ENCODE assay signal across 9 cellular contexts in genomic region chr3:138941259-138941885, GRCh38. TPM values are rescaled to one million over a fixed set of nuclear protein-coding genes. Genes with fewer than 3 reads are reported as not detected.
DNase-seq lines count a peak whose midpoint lies in the region; FAIRE-seq and TF ChIP-seq lines count a peak whose summit lies in the region.
"Had no signal": no experiment of that assay in that cellular context is flagged by ENCODE, and none has a peak within 500 bp of the region (broad histone marks: within the 10 kb centered on the region; RNA-seq: fewer than 3 reads in every experiment).

No MANE protein-coding gene starts in this region.

- H3K27ac Mint-ChIP-seq in H9, result no peak overlapping the region
- H3K27ac Mint-ChIP-seq in activated T-helper 1 cell treated with anti-CD3 and anti-CD28 coated beads, Interleukin-12 subunit alpha, Interleukin-12 subunit beta, Interleukin-2, Interleukin-4 antibody, amounts not matched to agents 30 ng/mL and 10 ng/mL and 1 ng/mL, durations not matched to agents 14 hours and 24 hours and 36 hours, result no peak overlapping the region

- H3K14ac ChIP-seq in H9 (ENCODE audit: insufficient read depth, low read length), result no peak overlapping the region

- TF ChIP-seq CTCF in H9 (conservative IDR thresholded peaks at IDR 0.05) (peak; percentile 91), SU-DHL-6 (IDR thresholded peaks at IDR 0.05; ENCODE audit: insufficient read depth, low read length, poor library complexity, severe bottlenecking) (peak; percentile 32), keratinocyte (optimal IDR thresholded peaks at IDR 0.05 in 1 of 3, IDR thresholded peaks at IDR 0.05 in 1 of 3, conservative IDR thresholded peaks at IDR 0.05 in 1 of 3; ENCODE audit: extremely low read depth in 1 of 3, insufficient read depth in 2 of 3, low read length in 3 of 3) (peak; percentile 32 to 67 (median 60))

- H4K20me1 ChIP-seq in H9 (ENCODE audit: control insufficient read depth, insufficient read depth, insufficient read length) (no peaks in the 10 kb centered on the region), SU-DHL-6 (ENCODE audit: low read depth, low read length) (no peaks in the 10 kb centered on the region), keratinocyte (ENCODE audit: control insufficient read depth, extremely low read depth, insufficient read depth, low read length) (peaks cover 3% of the 10 kb centered on the region)

- peaks cover 3% of the 10 kb centered on the region for H3K9me1 ChIP-seq in keratinocyte (ENCODE audit: control insufficient read depth, extremely low read depth, insufficient read depth, low read length)

- no peak for FAIRE-seq in keratinocyte (lab: Jason Lieb, UNC)

- H3K9me3 Mint-ChIP-seq in H9, result peaks cover 4 to 11% of the 10 kb centered on the region in 2 experiments; a peak in 4 of 5 replicates
- no peaks in the 10 kb centered on the region for H3K9me3 Mint-ChIP-seq in activated T-helper 1 cell treated with anti-CD3 and anti-CD28 coated beads, Interleukin-12 subunit alpha, Interleukin-12 subunit beta, Interleukin-2, Interleukin-4 antibody, amounts not matched to agents 30 ng/mL and 10 ng/mL and 1 ng/mL, durations not matched to agents 14 hours and 24 hours and 36 hours

- H3K27ac ChIP-seq in H9 (ENCODE audit: insufficient read length, low read depth, low read length) (no peak overlapping the region), SU-DHL-6 (ENCODE audit: low read depth, low read length) (no peak overlapping the region), keratinocyte (ENCODE audit: control insufficient read depth, insufficient read depth, low read length) (no peak overlapping the region)
- H3K27ac ChIP-seq: SK-N-MC had no signal

- peaks cover 99% of the 10 kb centered on the region for H3K27me3 Mint-ChIP-seq in H9 (ENCODE audit: low read depth)
- H3K27me3 Mint-ChIP-seq in activated T-helper 1 cell treated with anti-CD3 and anti-CD28 coated beads, Interleukin-12 subunit alpha, Interleukin-12 subunit beta, Interleukin-2, Interleukin-4 antibody, amounts not matched to agents 30 ng/mL and 10 ng/mL and 1 ng/mL, durations not matched to agents 14 hours and 24 hours and 36 hours (ENCODE audit: insufficient read depth), result peaks cover 83% of the 10 kb centered on the region

- H2AK5ac ChIP-seq in H9 (ENCODE audit: insufficient read length, low read length), result no peak overlapping the region

- H4K8ac ChIP-seq in H9 (replicated peaks; ENCODE audit: insufficient read length, low read depth, low read length), result no peak overlapping the region

- H3F3A ChIP-seq in SU-DHL-6 (ENCODE audit: insufficient read depth), result no peaks in the 10 kb centered on the region

- no peak overlapping the region for H2BK5ac ChIP-seq in H9 (ENCODE audit: insufficient read length, low read length)

- no CpG with 5 or more reads among the region's 7 CpGs for WGBS in H9 (ENCODE audit: extremely low coverage, insufficient read length, low lambda C conversion rate)

- no peak overlapping the region for H4K91ac ChIP-seq in H9 (ENCODE audit: insufficient read length, low read depth, low read length)

- H2BK120ac ChIP-seq in H9 (ENCODE audit: low read depth, low read length, poor library complexity, severe bottlenecking), result no peak overlapping the region

- peaks cover 20% of the 10 kb centered on the region for H3K23me2 ChIP-seq in H9 (ENCODE audit: insufficient read length, low read depth, low read length, poor library complexity, severe bottlenecking)

- H2BK15ac ChIP-seq in H9 (ENCODE audit: low read depth, low read length), result no peak overlapping the region; the same call in 1 of the 2 replicates

- H3K79me2 ChIP-seq in H9 (ENCODE audit: insufficient read depth, low read length) (no peaks in the 10 kb centered on the region), SU-DHL-6 (ENCODE audit: insufficient read depth, low read length) (no peaks in the 10 kb centered on the region), keratinocyte (ENCODE audit: control insufficient read depth, insufficient read depth, low read length) (no peaks in the 10 kb centered on the region)

- dilution Hi-C loops in keratinocyte (cut with MboI; ENCODE audit: extremely low pct_ligation_motif_present, low sequenced_read_pairs), result loop anchor here (25.0 kb wide), 1 partner anchor 371 kb away; no protein-coding TSS in a partner anchor

- H3K4ac ChIP-seq in H9 (ENCODE audit: low read depth, low read length), result no peak overlapping the region

- H3K4me3 ChIP-seq in SU-DHL-6 (ENCODE audit: insufficient read depth, low read length, poor library complexity, severe bottlenecking), result no peak overlapping the region
- H3K4me3 ChIP-seq in keratinocyte (ENCODE audit: control insufficient read depth in 2 of 3, extremely low read depth in 1 of 3, insufficient read depth in 2 of 3, low read depth in 1 of 3, low read length in 3 of 3), result no peak overlapping the region
- H3K4me3 ChIP-seq: SK-N-MC had no signal

- no peak overlapping the region for H3K4me2 ChIP-seq in H9 (ENCODE audit: insufficient read depth, insufficient read length, low read length)
- no peak overlapping the region for H3K4me2 ChIP-seq in SU-DHL-6 (ENCODE audit: low read depth, low read length, poor library complexity, severe bottlenecking)
- H3K4me2 ChIP-seq in keratinocyte (ENCODE audit: control insufficient read depth, extremely low read depth, insufficient read depth, low read depth, low read length), result no peak overlapping the region

- H3K23ac ChIP-seq in H9 (ENCODE audit: insufficient read length, low read depth, low read length), result no peak overlapping the region

- H3K4me3 Mint-ChIP-seq in H9, result no peak overlapping the region
- H3K4me3 Mint-ChIP-seq in activated T-helper 1 cell treated with anti-CD3 and anti-CD28 coated beads, Interleukin-12 subunit alpha, Interleukin-12 subunit beta, Interleukin-2, Interleukin-4 antibody, amounts not matched to agents 30 ng/mL and 10 ng/mL and 1 ng/mL, durations not matched to agents 14 hours and 24 hours and 36 hours, result no peak overlapping the region

- H3K18ac ChIP-seq in H9 (ENCODE audit: insufficient read length, low read depth, low read length), result no peak overlapping the region

- no peak overlapping the region for H2AFZ ChIP-seq in H9 (ENCODE audit: low read length)
- no peak overlapping the region for H2AFZ ChIP-seq in SU-DHL-6 (ENCODE audit: low read depth, low read length, severe bottlenecking)
- no peak overlapping the region for H2AFZ ChIP-seq in keratinocyte (ENCODE audit: control insufficient read depth, low read length)

- intact Hi-C loops in activated T-helper 1 cell treated with anti-CD3 and anti-CD28 coated beads, Interleukin-12 subunit alpha, Interleukin-12 subunit beta, Interleukin-2, Interleukin-4 antibody, amounts not matched to agents 30 ng/mL and 10 ng/mL and 1 ng/mL, durations not matched to agents 14 hours and 24 hours and 36 hours (cut with micrococcal nuclease), result loop anchor here (1.0 kb wide), 1 partner anchor 388 kb away; no protein-coding TSS in a partner anchor

- no peak overlapping the region for H2BK20ac ChIP-seq in H9 (ENCODE audit: low read depth, low read length, poor library complexity, severe bottlenecking)

- H3K36me3 Mint-ChIP-seq in H9 (ENCODE audit: insufficient read depth in 1 of 3, low read depth in 3 of 3), result no peaks in the 10 kb centered on the region; a peak in 2 of 7 replicates
- H3K36me3 Mint-ChIP-seq in activated T-helper 1 cell treated with anti-CD3 and anti-CD28 coated beads, Interleukin-12 subunit alpha, Interleukin-12 subunit beta, Interleukin-2, Interleukin-4 antibody, amounts not matched to agents 30 ng/mL and 10 ng/mL and 1 ng/mL, durations not matched to agents 14 hours and 24 hours and 36 hours (ENCODE audit: low read depth), result no peaks in the 10 kb centered on the region

- no peaks in the 10 kb centered on the region for H3K79me1 ChIP-seq in H9 (ENCODE audit: insufficient read depth, low read depth, low read length, poor library complexity, severe bottlenecking)

- no peak overlapping the region for H2BK12ac ChIP-seq in H9 (ENCODE audit: insufficient read length, low read depth, low read length)

- H3T11ph ChIP-seq in H9 (ENCODE audit: low read length), result no peak overlapping the region

- H3K56ac ChIP-seq in H9 (ENCODE audit: insufficient read length, low read depth, low read length), result no peak overlapping the region

- H4K5ac ChIP-seq in H9 (ENCODE audit: insufficient read length, low read depth, low read length), result no peak overlapping the region

- H3K9me3 ChIP-seq in H9 (ENCODE audit: control insufficient read depth, low read depth, low read length) (no peaks in the 10 kb centered on the region), SU-DHL-6 (ENCODE audit: insufficient read depth, low read length) (no peaks in the 10 kb centered on the region), keratinocyte (ENCODE audit: control insufficient read depth, low read depth, low read length) (no peaks in the 10 kb centered on the region)

- H3K36me3 ChIP-seq in SU-DHL-6 (ENCODE audit: low read length) (no peaks in the 10 kb centered on the region), keratinocyte (ENCODE audit: control insufficient read depth in 2 of 2, extremely low read depth in 1 of 2, insufficient read depth in 2 of 2, low read length in 2 of 2) (no peaks in the 10 kb centered on the region)

- no peak overlapping the region for H3K9ac ChIP-seq in H9 (ENCODE audit: extremely low read depth, insufficient read length, low read length)
- H3K9ac ChIP-seq in SU-DHL-6 (ENCODE audit: low read length), result no peak overlapping the region
- H3K9ac ChIP-seq in keratinocyte (ENCODE audit: control insufficient read depth, extremely low read depth, insufficient read depth, low read length), result no peak overlapping the region

- DNase-seq in DMS 273 treated with DMSO at 0.1 percent for 48 hours (lab: John Stamatoyannopoulos, UW), result peak; percentile 27
- peak; percentile 81 for DNase-seq in H9
- no peak for DNase-seq in keratinocyte (ENCODE audit: low read depth, low spot score)
- DNase-seq in activated CD4-positive, CD25-positive, alpha-beta regulatory T cell (lab: John Stamatoyannopoulos, UW), result no peak
- DNase-seq in NCI-H2171 treated with DMSO at 0.1 percent for 48 hours (lab: John Stamatoyannopoulos, UW), result no peak
- DNase-seq in medulla oblongata (ENCODE audit: extremely low spot score), result no peak
- DNase-seq in activated T-helper 1 cell treated with anti-CD3 and anti-CD28 coated beads, Interleukin-12 subunit alpha, Interleukin-12 subunit beta, Interleukin-2, Interleukin-4 antibody, amounts not matched to agents 30 ng/mL and 10 ng/mL and 1 ng/mL, durations not matched to agents 14 hours and 24 hours and 36 hours (ENCODE audit: low spot score), result no peak

- H3K4me1 ChIP-seq in H9 (ENCODE audit: insufficient read depth, low read length) (peaks cover 2% of the 10 kb centered on the region; the same call in 1 of the 2 replicates), keratinocyte (ENCODE audit: control insufficient read depth, extremely low read depth, insufficient read depth, low read length) (peaks cover 21% of the 10 kb centered on the region)

- H3K9me2 ChIP-seq in SU-DHL-6 (replicated peaks; ENCODE audit: insufficient read depth, low read length), result no peaks in the 10 kb centered on the region

- H3K4me1 Mint-ChIP-seq in H9, result peaks cover 37 to 53% of the 10 kb centered on the region in 2 experiments
- peaks cover 35% of the 10 kb centered on the region for H3K4me1 Mint-ChIP-seq in activated T-helper 1 cell treated with anti-CD3 and anti-CD28 coated beads, Interleukin-12 subunit alpha, Interleukin-12 subunit beta, Interleukin-2, Interleukin-4 antibody, amounts not matched to agents 30 ng/mL and 10 ng/mL and 1 ng/mL, durations not matched to agents 14 hours and 24 hours and 36 hours (ENCODE audit: low read depth)

- H3K27me3 ChIP-seq in H9 (ENCODE audit: insufficient read depth, low read length), result peaks cover 87% of the 10 kb centered on the region
- H3K27me3 ChIP-seq in SU-DHL-6 (ENCODE audit: low read length), result no peaks in the 10 kb centered on the region
- peaks cover 99% of the 10 kb centered on the region for H3K27me3 ChIP-seq in keratinocyte (ENCODE audit: control insufficient read depth, extremely low read depth, insufficient read depth, low read length)

RNA-seq across cellular contexts. Expression of gene FOXL2, which starts 5.6 kb away (rescaled TPM):
- total RNA-seq in H9 (2021), result 0.22 and 0.29 TPM in 2 replicates
- 0.25 to 0.57 TPM (median 0.26 TPM) in 3 replicates for polyA plus RNA-seq in keratinocyte
- 0.09 TPM for polyA plus RNA-seq in keratinocyte (2011; ENCODE audit: low read depth)
- 0.39 and 0.71 TPM in 2 replicates for polyA plus RNA-seq in keratinocyte (2011; cell fraction: cytosol; rRNA removed)
- 0.67 and 1.1 TPM in 2 replicates for polyA plus RNA-seq in keratinocyte (2011; cell fraction: nucleus; rRNA removed)
- 0.46 and 0.62 TPM in 2 replicates for polyA plus RNA-seq in keratinocyte (2012; ENCODE audit: low replicate concordance)
- 0.06 to 0.13 TPM in 2 of 3 replicates, not detected in the other for polyA minus RNA-seq in keratinocyte
- 0.77 TPM for polyA minus RNA-seq in keratinocyte (2011; cell fraction: cytosol; rRNA and poly(A)+ RNA removed)
- polyA minus RNA-seq in keratinocyte (2011; cell fraction: nucleus; rRNA and poly(A)+ RNA removed), result 0.54 and 1.1 TPM in 2 replicates
- total RNA-seq in activated T-helper 1 cell treated with anti-CD3 and anti-CD28 coated beads, Interleukin-12 subunit alpha, Interleukin-12 subunit beta, Interleukin-2, Interleukin-4 antibody, amounts not matched to agents 30 ng/mL and 10 ng/mL and 1 ng/mL, durations not matched to agents 14 hours and 24 hours and 36 hours, result not detected in 2 replicates

RNA-seq across cellular contexts. Expression of gene FOXL2NB, which starts 5.6 kb away (rescaled TPM):
- 0.31 and 0.55 TPM in 2 replicates for total RNA-seq in H9 (2021)
- 0.38 to 0.95 TPM (median 0.43 TPM) in 3 replicates for polyA plus RNA-seq in keratinocyte
- polyA plus RNA-seq in keratinocyte (2011; ENCODE audit: low read depth), result 0.07 TPM
- polyA plus RNA-seq in keratinocyte (2011; cell fraction: cytosol; rRNA removed), result 0.70 and 0.74 TPM in 2 replicates
- 1.7 and 2.9 TPM in 2 replicates for polyA plus RNA-seq in keratinocyte (2011; cell fraction: nucleus; rRNA removed)
- 0.13 and 0.19 TPM in 2 replicates for polyA plus RNA-seq in keratinocyte (2012; ENCODE audit: low replicate concordance)
- 0.58 to 1.5 TPM (median 0.85 TPM) in 3 replicates for polyA minus RNA-seq in keratinocyte
- 1.2 TPM for polyA minus RNA-seq in keratinocyte (2011; cell fraction: cytosol; rRNA and poly(A)+ RNA removed)
- 1.4 and 2.7 TPM in 2 replicates for polyA minus RNA-seq in keratinocyte (2011; cell fraction: nucleus; rRNA and poly(A)+ RNA removed)
- not detected in 2 replicates for total RNA-seq in activated T-helper 1 cell treated with anti-CD3 and anti-CD28 coated beads, Interleukin-12 subunit alpha, Interleukin-12 subunit beta, Interleukin-2, Interleukin-4 antibody, amounts not matched to agents 30 ng/mL and 10 ng/mL and 1 ng/mL, durations not matched to agents 14 hours and 24 hours and 36 hours

Comparison
In these comparisons a context has a peak if more than half of its experiments do, and no peak if none do; other contexts are left out.
1. DNase-seq: peak in DMS 273 treated with DMSO at 0.1 percent for 48 hours (single experiment) and H9 (single experiment); none in keratinocyte (single experiment), activated CD4-positive, CD25-positive, alpha-beta regulatory T cell (0 of 4), NCI-H2171 treated with DMSO at 0.1 percent for 48 hours (single experiment), medulla oblongata (single experiment) and activated T-helper 1 cell treated with anti-CD3 and anti-CD28 coated beads, Interleukin-12 subunit alpha, Interleukin-12 subunit beta, Interleukin-2, Interleukin-4 antibody, amounts not matched to agents 30 ng/mL and 10 ng/mL and 1 ng/mL, durations not matched to agents 14 hours and 24 hours and 36 hours (single experiment).
2. CTCF ChIP-seq: peak in every context shown above with its lines; median percentile 91 in H9; 60 in keratinocyte; 32 in SU-DHL-6.